ENCODE assay signal across 14 cellular contexts in the genomic region with DNA sequence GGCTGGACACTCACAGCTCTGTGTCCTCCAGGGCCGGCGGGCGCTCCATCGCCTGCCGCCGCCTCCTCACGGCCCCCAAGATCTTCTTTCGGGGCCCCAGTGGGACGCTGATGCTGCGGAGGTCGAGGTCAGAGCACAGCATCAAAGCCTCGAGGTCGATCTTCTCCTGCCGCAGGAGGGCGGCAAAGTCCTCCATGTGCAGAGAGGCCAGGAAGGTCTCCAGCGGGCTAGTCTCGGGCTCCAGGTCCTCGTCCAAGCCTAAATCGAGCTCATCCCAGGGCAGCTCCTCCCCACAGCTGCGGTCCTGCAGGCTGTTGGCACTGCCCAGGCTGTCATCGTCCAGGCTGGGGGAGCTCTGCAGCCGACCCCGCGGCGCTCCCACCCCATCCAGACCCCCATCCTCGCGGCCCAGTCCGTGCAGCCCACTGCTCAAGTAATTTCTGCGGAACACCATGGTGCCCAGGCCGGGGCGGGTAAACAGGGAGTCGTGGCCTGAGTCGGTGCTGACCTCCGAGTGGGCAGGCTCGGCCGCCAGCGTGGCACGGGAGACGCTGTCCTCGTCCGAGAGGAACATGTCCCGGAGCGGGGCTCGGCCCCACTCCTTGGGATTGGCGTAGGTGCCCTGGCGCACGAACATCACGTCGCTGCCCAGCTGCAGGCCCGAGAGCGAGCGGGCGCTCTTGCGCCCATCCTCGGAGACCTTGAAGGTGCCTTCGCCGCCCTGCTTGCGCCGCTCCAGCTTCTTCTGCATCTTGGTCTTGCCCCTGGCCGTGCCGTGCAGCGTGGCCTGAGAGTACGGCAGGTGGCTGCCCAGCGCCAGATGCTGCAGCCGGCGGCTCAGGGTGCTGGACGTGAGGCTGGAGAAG. TPM values are rescaled to one million over a fixed set of nuclear protein-coding genes. Genes with fewer than 3 reads are reported as not detected.
A peak's percentile ranks its signal among the peaks of the same experiment; 100 is the strongest.
DNase-seq lines count a peak whose midpoint lies in the region; ATAC-seq and TF ChIP-seq lines count a peak whose summit lies in the region.
"Had no signal": no experiment of that assay in that cellular context is flagged by ENCODE, and none has a peak within 500 bp of the region (broad histone marks: within the 10 kb centered on the region; RNA-seq: fewer than 3 reads in every experiment).

No MANE protein-coding gene starts in this region.

- DNase-seq in 8988T (peak; percentile 69), GM10266 (ENCODE audit: extremely low spot score) (no peak), SK-MEL-5 (ENCODE audit: low read depth, low spot score) (peak; percentile 67), iPS DF 19.7 (ENCODE audit: low read depth, low spot score) (peak; percentile 20), COR-L47 (lab: John Stamatoyannopoulos, UW) (no peak), HPDE6-E6E7 (ENCODE audit: extremely low spot score) (no peak)
- no peak for DNase-seq in stimulated activated CD8-positive, alpha-beta memory T cell treated with anti-CD3 and anti-CD28 coated beads, Interleukin-4, amount 100 ng/mL, for 48 hours
- DNase-seq: activated T-cell treated with anti-CD3 and anti-CD28 coated beads for 4 hours; NCI-H1694; stimulated activated naive CD4-positive, alpha-beta T cell had no signal

- ATAC-seq in HG02870 (IDR thresholded peaks at IDR 0.05; ENCODE audit: unreplicated experiment): no peak

- in situ Hi-C loops in SK-MEL-5 (cut with HindIII; ENCODE audit: low pct_unique_long_range_greater_than_20kb, low sequenced_read_pairs): no loop called here

- peak; percentile 45 for TF ChIP-seq CTCF in GM10266 (IDR thresholded peaks at IDR 0.05; ENCODE audit: control insufficient read depth, insufficient read depth, low read depth, missing control alignments)

RNA-seq across cellular contexts. Expression of a gene that starts 3.4 kb away (rescaled TPM):
- not detected in 2 replicates for total RNA-seq in SK-MEL-5 (2014; rRNA removed; shearing (Covaris generic))
- 0.25 TPM in 2 replicates for polyA plus RNA-seq in SK-MEL-5 (2015; cell fraction: cytosol; rRNA removed)
- not detected in 2 replicates for polyA plus RNA-seq in SK-MEL-5 (2015; cell fraction: nucleus; rRNA removed)
- total RNA-seq: dermis microvascular lymphatic vessel endothelial cell had no signal

RNA-seq across cellular contexts. Expression of a gene that starts 4.4 kb away (rescaled TPM):
- total RNA-seq in SK-MEL-5 (2014; rRNA removed; shearing (Covaris generic)): not detected in 2 replicates
- not detected in 2 replicates for polyA plus RNA-seq in SK-MEL-5 (2015; cell fraction: cytosol; rRNA removed)
- not detected in 2 replicates for polyA plus RNA-seq in SK-MEL-5 (2015; cell fraction: nucleus; rRNA removed)
- total RNA-seq: Caco-2, dermis microvascular lymphatic vessel endothelial cell had no signal
- polyA plus RNA-seq: keratinocyte had no signal

RNA-seq across cellular contexts. Expression of a gene that starts 16.0 kb away (rescaled TPM):
- not detected in 2 replicates for total RNA-seq in SK-MEL-5 (2014; rRNA removed; shearing (Covaris generic))
- not detected in 2 replicates for polyA plus RNA-seq in SK-MEL-5 (2015; cell fraction: cytosol; rRNA removed)
- polyA plus RNA-seq in SK-MEL-5 (2015; cell fraction: nucleus; rRNA removed): not detected in 2 replicates
- total RNA-seq: Caco-2, dermis microvascular lymphatic vessel endothelial cell had no signal

RNA-seq across cellular contexts. Expression of a gene that starts 26.2 kb away (rescaled TPM):
- not detected in 2 replicates for total RNA-seq in SK-MEL-5 (2014; rRNA removed; shearing (Covaris generic))
- not detected in 2 replicates for polyA plus RNA-seq in SK-MEL-5 (2015; cell fraction: cytosol; rRNA removed)
- polyA plus RNA-seq in SK-MEL-5 (2015; cell fraction: nucleus; rRNA removed): not detected in 2 replicates
- total RNA-seq: dermis microvascular lymphatic vessel endothelial cell had no signal

RNA-seq across cellular contexts. Expression of a gene that starts 46.9 kb away (rescaled TPM):
- total RNA-seq in SK-MEL-5 (2014; rRNA removed; shearing (Covaris generic)): 42.4 and 48.1 TPM in 2 replicates
- polyA plus RNA-seq in SK-MEL-5 (2015; cell fraction: cytosol; rRNA removed): 82.1 and 92.8 TPM in 2 replicates
- 85.8 and 117 TPM in 2 replicates for polyA plus RNA-seq in SK-MEL-5 (2015; cell fraction: nucleus; rRNA removed)

Comparison
In these comparisons a context has a peak if more than half of its experiments do, and no peak if none do; other contexts are left out.
1. DNase-seq: peak in 8988T (single experiment), SK-MEL-5 (single experiment) and iPS DF 19.7 (single experiment); none in GM10266 (single experiment), stimulated activated CD8-positive, alpha-beta memory T cell treated with anti-CD3 and anti-CD28 coated beads, Interleukin-4, amount 100 ng/mL, for 48 hours (single experiment), COR-L47 (single experiment) and HPDE6-E6E7 (single experiment).